ENCODE assay signal across 19 cellular contexts in genomic region chr5:176400382-176401156, GRCh38. TPM values are rescaled to one million over a fixed set of nuclear protein-coding genes. Genes with fewer than 3 reads are reported as not detected.
A peak's percentile ranks its signal among the peaks of the same experiment; 100 is the strongest.
DNase-seq lines count a peak whose midpoint lies in the region; ATAC-seq and TF ChIP-seq lines count a peak whose summit lies in the region.
"Had no signal": no experiment of that assay in that cellular context is flagged by ENCODE, and none has a peak within 500 bp of the region (broad histone marks: within the 10 kb centered on the region; RNA-seq: fewer than 3 reads in every experiment).

No MANE protein-coding gene starts in this region.

- no peaks in the 10 kb centered on the region for H3K9me3 ChIP-seq in Caco-2
- H3K9me3 ChIP-seq in PC-9 (ENCODE audit: insufficient read depth, low read depth), result no peaks in the 10 kb centered on the region

- BruUV-seq in Caco-2 (replicated peaks; lab: Mats Ljungman, UMichigan), result no TSS peak
- BruUV-seq in PC-9 (replicated peaks; lab: Mats Ljungman, UMichigan), result no TSS peak

- no peak overlapping the region for H3K4me2 ChIP-seq in PC-9

- H3K4me1 ChIP-seq in Caco-2, result no peaks in the 10 kb centered on the region
- H3K4me1 ChIP-seq in PC-9 (replicated peaks; ENCODE audit: insufficient read depth), result 0 out of 2 replicates have a peak, but pooled peaks cover 8% of the 10 kb centered on the region

- H3K27ac Mint-ChIP-seq in Caco-2 (ENCODE audit: unreplicated experiment), result peak overlapping the region; percentile 19
- no peak overlapping the region for H3K27ac Mint-ChIP-seq in activated T-helper 2 cell treated with anti-CD3 and anti-CD28 coated beads, Interferon-gamma antibody, Interleukin-2, Interleukin-4, amounts not matched to agents 10 μg/mL and 5 μg/mL and 100 μg/mL, durations not matched to agents 14 hours and 24 hours and 36 hours
- H3K27ac Mint-ChIP-seq: activated T-helper 1 cell treated with anti-CD3 and anti-CD28 coated beads, Interleukin-12 subunit alpha, Interleukin-12 subunit beta, Interleukin-2, Interleukin-4 antibody, amounts not matched to agents 30 ng/mL and 10 ng/mL and 1 ng/mL, durations not matched to agents 14 hours and 24 hours and 36 hours; dendritic cell treated with granulocyte-macrophage colony-stimulating factor and Interleukin-4, amounts not matched to agents 40 ng/mL and 50 ng/mL, for 4 days; natural killer cell had no signal

- no peak overlapping the region for H3K27ac ChIP-seq in PC-9

- H3K9me3 Mint-ChIP-seq in Caco-2 (ENCODE audit: unreplicated experiment), result no peaks in the 10 kb centered on the region
- H3K9me3 Mint-ChIP-seq in activated T-helper 2 cell treated with anti-CD3 and anti-CD28 coated beads, Interferon-gamma antibody, Interleukin-2, Interleukin-4, amounts not matched to agents 10 μg/mL and 5 μg/mL and 100 μg/mL, durations not matched to agents 14 hours and 24 hours and 36 hours, result no peaks in the 10 kb centered on the region
- H3K9me3 Mint-ChIP-seq: activated T-helper 1 cell treated with anti-CD3 and anti-CD28 coated beads, Interleukin-12 subunit alpha, Interleukin-12 subunit beta, Interleukin-2, Interleukin-4 antibody, amounts not matched to agents 30 ng/mL and 10 ng/mL and 1 ng/mL, durations not matched to agents 14 hours and 24 hours and 36 hours; dendritic cell treated with granulocyte-macrophage colony-stimulating factor and Interleukin-4, amounts not matched to agents 40 ng/mL and 50 ng/mL, for 4 days; natural killer cell had no signal

- 0 out of 2 replicates have a peak, but pooled peaks cover 3% of the 10 kb centered on the region for H3K79me2 ChIP-seq in PC-9 (ENCODE audit: low read depth)

- CTCF ChIA-PET in Caco-2 (lab: Charles Lee) (no interaction called here), PC-9 (lab: Charles Lee) (interaction anchor here (1.1 kb wide), 1 partner anchor 10 kb away, joined by 5 read pairs; no protein-coding TSS in a partner anchor)

- POLR2A ChIA-PET in Caco-2 (lab: Charles Lee), result no interaction called here
- POLR2A ChIA-PET in PC-9 (lab: Charles Lee; ENCODE audit: unreplicated experiment), result no interaction called here

- H3K36me3 ChIP-seq in Caco-2 (ENCODE audit: control insufficient read depth, insufficient read depth, low read length) (no peaks in the 10 kb centered on the region; the same call in 1 of the 2 replicates), PC-9 (ENCODE audit: low read depth) (no peaks in the 10 kb centered on the region)

- intact Hi-C loops in Caco-2 (cut with micrococcal nuclease; ENCODE audit: unreplicated experiment) (no loop called here), PC-9 (cut with micrococcal nuclease; ENCODE audit: unreplicated experiment) (no loop called here), left cardiac atrium (cut with DNase I) (no loop called here)
- intact Hi-C loops in activated T-helper 2 cell treated with anti-CD3 and anti-CD28 coated beads, Interferon-gamma antibody, Interleukin-2, Interleukin-4, amounts not matched to agents 10 μg/mL and 5 μg/mL and 100 μg/mL, durations not matched to agents 14 hours and 24 hours and 36 hours (cut with micrococcal nuclease), result no loop called here

- peaks cover 8% of the 10 kb centered on the region; the same call in 1 of the 2 replicates for H4K20me1 ChIP-seq in PC-9 (ENCODE audit: insufficient read depth)

- no peak for DNase-seq in Caco-2
- peak; percentile 29 to 62 for DNase-seq in PC-9
- DNase-seq in left cardiac atrium, result no peak
- DNase-seq in omental fat pad (ENCODE audit: low spot score), result no peak
- DNase-seq in activated CD4-positive, alpha-beta T cell treated with anti-CD3 and anti-CD28 coated beads for 1 hour, result no peak
- no peak for DNase-seq in NCI-H524 (lab: John Stamatoyannopoulos, UW)
- no peak for DNase-seq in activated T-helper 2 cell treated with anti-CD3 and anti-CD28 coated beads, Interferon-gamma antibody, Interleukin-2, Interleukin-4, amounts not matched to agents 10 μg/mL and 5 μg/mL and 100 μg/mL, durations not matched to agents 14 hours and 24 hours and 36 hours (ENCODE audit: low spot score)
- DNase-seq: activated CD4-positive, alpha-beta T cell treated with anti-CD3 and anti-CD28 coated beads, Interleukin-2, amount 50 U/mL, for 4 hours; amygdala; KG1; natural killer cell; NCI-H1436 treated with DMSO at 0.1 percent for 48 hours; NCI-H524 treated with DMSO at 0.1 percent for 48 hours; SIG-M5; T-helper 9 cell had no signal

- TF ChIP-seq CTCF in Caco-2 (IDR thresholded peaks at IDR 0.05; ENCODE audit: insufficient read depth in 1 of 2, low read depth in 1 of 2, low read length in 1 of 2, severe bottlenecking in 1 of 2, unreplicated experiment in 1 of 2) (no peak), PC-9 (conservative IDR thresholded peaks at IDR 0.05) (no peak), omental fat pad (IDR thresholded peaks at IDR 0.05) (no peak)

- H3K27me3 Mint-ChIP-seq in Caco-2 (ENCODE audit: insufficient read depth, unreplicated experiment), result no peaks in the 10 kb centered on the region
- H3K27me3 Mint-ChIP-seq in activated T-helper 2 cell treated with anti-CD3 and anti-CD28 coated beads, Interferon-gamma antibody, Interleukin-2, Interleukin-4, amounts not matched to agents 10 μg/mL and 5 μg/mL and 100 μg/mL, durations not matched to agents 14 hours and 24 hours and 36 hours (ENCODE audit: low read depth), result no peaks in the 10 kb centered on the region
- H3K27me3 Mint-ChIP-seq: dendritic cell treated with granulocyte-macrophage colony-stimulating factor and Interleukin-4, amounts not matched to agents 40 ng/mL and 50 ng/mL, for 4 days had no signal

- H3F3A ChIP-seq in PC-9 (ENCODE audit: insufficient read depth, low read depth), result peaks cover 5% of the 10 kb centered on the region; the same call in 1 of the 2 replicates

- H2AFZ ChIP-seq in PC-9, result no peak overlapping the region

- H3K4me3 Mint-ChIP-seq in Caco-2 (ENCODE audit: unreplicated experiment), result no peak overlapping the region
- H3K4me3 Mint-ChIP-seq in activated T-helper 2 cell treated with anti-CD3 and anti-CD28 coated beads, Interferon-gamma antibody, Interleukin-2, Interleukin-4, amounts not matched to agents 10 μg/mL and 5 μg/mL and 100 μg/mL, durations not matched to agents 14 hours and 24 hours and 36 hours (ENCODE audit: low read depth), result no peak overlapping the region
- H3K4me3 Mint-ChIP-seq: activated T-helper 1 cell treated with anti-CD3 and anti-CD28 coated beads, Interleukin-12 subunit alpha, Interleukin-12 subunit beta, Interleukin-2, Interleukin-4 antibody, amounts not matched to agents 30 ng/mL and 10 ng/mL and 1 ng/mL, durations not matched to agents 14 hours and 24 hours and 36 hours; dendritic cell treated with granulocyte-macrophage colony-stimulating factor and Interleukin-4, amounts not matched to agents 40 ng/mL and 50 ng/mL, for 4 days; natural killer cell had no signal

- ATAC-seq in left cardiac atrium (peak; percentile 51 to 57), omental fat pad (ENCODE audit: low FRiP score) (peak; percentile 28), GM19463 (IDR thresholded peaks at IDR 0.05; ENCODE audit: unreplicated experiment) (no peak)

- no peaks in the 10 kb centered on the region for H3K9me2 ChIP-seq in PC-9 (ENCODE audit: insufficient read depth)

- H3K4me1 Mint-ChIP-seq in Caco-2 (ENCODE audit: low read depth, unreplicated experiment), result peaks cover 10% of the 10 kb centered on the region
- H3K4me1 Mint-ChIP-seq in activated T-helper 2 cell treated with anti-CD3 and anti-CD28 coated beads, Interferon-gamma antibody, Interleukin-2, Interleukin-4, amounts not matched to agents 10 μg/mL and 5 μg/mL and 100 μg/mL, durations not matched to agents 14 hours and 24 hours and 36 hours (ENCODE audit: low read depth), result no peaks in the 10 kb centered on the region

- no peaks in the 10 kb centered on the region for H3K27me3 ChIP-seq in Caco-2 (replicated peaks; ENCODE audit: control insufficient read depth, insufficient read depth, low read length)
- H3K27me3 ChIP-seq in PC-9 (ENCODE audit: insufficient read depth, low read depth), result no peaks in the 10 kb centered on the region

- H3K36me3 Mint-ChIP-seq in Caco-2 (ENCODE audit: insufficient read depth, unreplicated experiment), result peaks cover 13% of the 10 kb centered on the region
- peaks cover 9% of the 10 kb centered on the region for H3K36me3 Mint-ChIP-seq in activated T-helper 2 cell treated with anti-CD3 and anti-CD28 coated beads, Interferon-gamma antibody, Interleukin-2, Interleukin-4, amounts not matched to agents 10 μg/mL and 5 μg/mL and 100 μg/mL, durations not matched to agents 14 hours and 24 hours and 36 hours (ENCODE audit: low read depth)
- H3K36me3 Mint-ChIP-seq: natural killer cell had no signal

- H3K4me3 ChIP-seq in Caco-2 (ENCODE audit: low read depth, low read length) (no peak overlapping the region), PC-9 (no peak overlapping the region)

RNA-seq across cellular contexts. Expression of gene HIGD2A, which starts 12.0 kb away (rescaled TPM):
- total RNA-seq in Caco-2 (2022) (110 and 118 TPM in 2 replicates), PC-9 (2021) (133 and 149 TPM in 2 replicates), left cardiac atrium (100 to 1,000 TPM; 159 to 166 TPM), omental fat pad (100 to 1,000 TPM; 105 to 134 (median 116) TPM)
- total RNA-seq in activated T-helper 2 cell treated with anti-CD3 and anti-CD28 coated beads, Interferon-gamma antibody, Interleukin-2, Interleukin-4, amounts not matched to agents 10 μg/mL and 5 μg/mL and 100 μg/mL, durations not matched to agents 14 hours and 24 hours and 36 hours, result 102 and 105 TPM in 2 replicates

RNA-seq across cellular contexts. Expression of gene NOP16, which starts 12.2 kb away (rescaled TPM):
- total RNA-seq in Caco-2 (2022) (48.0 and 56.4 TPM in 2 replicates), PC-9 (2021) (31.5 and 35.8 TPM in 2 replicates), left cardiac atrium (10 to 100 TPM; 15.6 to 30.2 TPM), omental fat pad (10 to 100 TPM in 3 of 4 donors, 1 to 10 TPM in 1; 6.1 to 84.7 (median 24.3) TPM)
- 79.6 and 84.0 TPM in 2 replicates for total RNA-seq in activated T-helper 2 cell treated with anti-CD3 and anti-CD28 coated beads, Interferon-gamma antibody, Interleukin-2, Interleukin-4, amounts not matched to agents 10 μg/mL and 5 μg/mL and 100 μg/mL, durations not matched to agents 14 hours and 24 hours and 36 hours

RNA-seq across cellular contexts. Expression of gene CLTB, which starts 15.8 kb away (rescaled TPM):
- total RNA-seq in Caco-2 (2022) (78.9 and 80.0 TPM in 2 replicates), PC-9 (2021) (123 and 126 TPM in 2 replicates), left cardiac atrium (100 to 1,000 TPM; 173 to 199 TPM), omental fat pad (100 to 1,000 TPM; 119 to 171 (median 128) TPM)
- 47.9 and 57.9 TPM in 2 replicates for total RNA-seq in activated T-helper 2 cell treated with anti-CD3 and anti-CD28 coated beads, Interferon-gamma antibody, Interleukin-2, Interleukin-4, amounts not matched to agents 10 μg/mL and 5 μg/mL and 100 μg/mL, durations not matched to agents 14 hours and 24 hours and 36 hours

RNA-seq across cellular contexts. Expression of gene ARL10, which starts 35.3 kb away (rescaled TPM):
- total RNA-seq in Caco-2 (2022) (2.1 and 2.3 TPM in 2 replicates), PC-9 (2021) (0.85 and 1.2 TPM in 2 replicates), left cardiac atrium (1 to 10 TPM; 8.0 to 8.2 TPM), omental fat pad (10 to 100 TPM in 1 of 4 donors, 1 to 10 TPM in 3; 4.2 to 12.1 (median 6.7) TPM)
- total RNA-seq in activated T-helper 2 cell treated with anti-CD3 and anti-CD28 coated beads, Interferon-gamma antibody, Interleukin-2, Interleukin-4, amounts not matched to agents 10 μg/mL and 5 μg/mL and 100 μg/mL, durations not matched to agents 14 hours and 24 hours and 36 hours, result 22.3 TPM in 2 replicates
- total RNA-seq: H4 had no signal

RNA-seq across cellular contexts. Expression of gene KIAA1191, which starts 39.0 kb away (rescaled TPM):
- total RNA-seq in Caco-2 (2022), result 119 and 123 TPM in 2 replicates
- 115 and 122 TPM in 2 replicates for total RNA-seq in PC-9 (2021)
- 10 to 100 TPM; 79.6 to 86.0 TPM for total RNA-seq in left cardiac atrium
- total RNA-seq in omental fat pad, result 100 to 1,000 TPM in 1 of 4 donors, 10 to 100 TPM in 3; 77.0 to 103 (median 85.6) TPM
- total RNA-seq in activated T-helper 2 cell treated with anti-CD3 and anti-CD28 coated beads, Interferon-gamma antibody, Interleukin-2, Interleukin-4, amounts not matched to agents 10 μg/mL and 5 μg/mL and 100 μg/mL, durations not matched to agents 14 hours and 24 hours and 36 hours, result 55.5 and 61.3 TPM in 2 replicates

Comparison
In these comparisons a context has a peak if more than half of its experiments do, and no peak if none do; other contexts are left out.
1. DNase-seq: peak in PC-9 (2 of 2); none in Caco-2 (0 of 2), left cardiac atrium (single experiment), omental fat pad (single experiment), activated CD4-positive, alpha-beta T cell treated with anti-CD3 and anti-CD28 coated beads for 1 hour (single experiment), NCI-H524 (0 of 2) and activated T-helper 2 cell treated with anti-CD3 and anti-CD28 coated beads, Interferon-gamma antibody, Interleukin-2, Interleukin-4, amounts not matched to agents 10 μg/mL and 5 μg/mL and 100 μg/mL, durations not matched to agents 14 hours and 24 hours and 36 hours (single experiment).